ENCODE assay signal across 16 cellular contexts in genomic region chr1:17542696-17543095, GRCh38. TPM values are rescaled to one million over a fixed set of nuclear protein-coding genes. Genes with fewer than 3 reads are reported as not detected.
A peak's percentile ranks its signal among the peaks of the same experiment; 100 is the strongest.
DNase-seq lines count a peak whose midpoint lies in the region; ATAC-seq, FAIRE-seq and TF ChIP-seq lines count a peak whose summit lies in the region.
"Had no signal": no experiment of that assay in that cellular context is flagged by ENCODE, and none has a peak within 500 bp of the region (broad histone marks: within the 10 kb centered on the region; RNA-seq: fewer than 3 reads in every experiment).

No MANE protein-coding gene starts in this region.

- H2AFZ ChIP-seq in HCT116 (ENCODE audit: low read depth, low read length, poor library complexity, severe bottlenecking): no peak overlapping the region
- no peak overlapping the region for H2AFZ ChIP-seq in H1 (ENCODE audit: low read length)
- no peak overlapping the region for H2AFZ ChIP-seq in osteoblast (ENCODE audit: low read length)

- no peak overlapping the region for H3K4me3 Mint-ChIP-seq in activated CD4-positive, alpha-beta memory T cell treated with anti-CD3 and anti-CD28 coated beads for 36 hours

- no peak overlapping the region; the same call in 1 of the 2 replicates for H3K18ac ChIP-seq in H1 (ENCODE audit: extremely low read depth, low read length)

- no peak overlapping the region for H3K14ac ChIP-seq in H1 (ENCODE audit: insufficient read length)

- H4K20me1 ChIP-seq in HCT116 (ENCODE audit: insufficient read depth) (no peaks in the 10 kb centered on the region), H1 (replicated peaks in 1 of 2; ENCODE audit: control insufficient read depth in 1 of 2, insufficient read depth in 2 of 2, low read length in 2 of 2) (no peaks in the 10 kb centered on the region), osteoblast (ENCODE audit: insufficient read depth, low read length) (peaks cover 23% of the 10 kb centered on the region)

- POLR2A ChIA-PET in HCT116 (lab: Charles Lee) (interaction anchor here (2.3 kb wide), 1 partner anchor 11 kb away, joined by 4 read pairs; no protein-coding TSS in a partner anchor), H1 (lab: Charles Lee; ENCODE audit: partially characterized antibody) (interaction anchor here (1.8 to 11.4 kb wide), 4 partner anchors 8 to 30 kb away, joined by 7 to 123 read pairs (median 36); no protein-coding TSS in a partner anchor)
- POLR2A ChIA-PET in activated CD4-positive, alpha-beta memory T cell treated with anti-CD3 and anti-CD28 coated beads for 36 hours (lab: Charles Lee): no interaction called here

- ATAC-seq in HCT116 (no peak), mucosa of descending colon (peak; percentile 48)
- ATAC-seq: A549 had no signal

- H3K36me3 Mint-ChIP-seq in activated CD4-positive, alpha-beta memory T cell treated with anti-CD3 and anti-CD28 coated beads for 36 hours: no peaks in the 10 kb centered on the region

- TF ChIP-seq RAD21 in HCT116 (IDR thresholded peaks at IDR 0.05; ENCODE audit: low read depth): no peak
- no peak for TF ChIP-seq RAD21 in H1 (IDR thresholded peaks at IDR 0.05 in 1 of 2, conservative IDR thresholded peaks at IDR 0.05 in 1 of 2; ENCODE audit: low read depth in 2 of 2, low read length in 2 of 2)

- TF ChIP-seq CTCF in HCT116 (IDR thresholded peaks at IDR 0.05 in 2 of 3, conservative IDR thresholded peaks at IDR 0.05 in 1 of 3; ENCODE audit: borderline replicate concordance in 1 of 3, insufficient read depth in 1 of 3, low read depth in 2 of 3, low read length in 2 of 3) (no peak), H1 (IDR thresholded peaks at IDR 0.05; ENCODE audit: control extremely low read depth in 1 of 3, insufficient read depth in 1 of 3, low read depth in 1 of 3, low read length in 3 of 3) (no peak), mucosa of descending colon (IDR thresholded peaks at IDR 0.05) (no peak), tibial artery (IDR thresholded peaks at IDR 0.05) (no peak), osteoblast (IDR thresholded peaks at IDR 0.05; ENCODE audit: extremely low read depth, low read depth, low read length) (no peak)

- no peak overlapping the region for H2BK20ac ChIP-seq in H1 (ENCODE audit: low read length)

- H3K4me2 ChIP-seq in HCT116 (ENCODE audit: low read length) (peak overlapping the region; percentile 22), H1 (ENCODE audit: insufficient read depth in 1 of 2, low read depth in 2 of 2, low read length in 2 of 2) (no peak overlapping the region), osteoblast (ENCODE audit: insufficient read depth, low read length) (no peak overlapping the region)
- H3K4me2 ChIP-seq: A549 had no signal

- no peaks in the 10 kb centered on the region for H3K9me3 ChIP-seq in HCT116 (ENCODE audit: control insufficient read depth in 1 of 2, insufficient read depth in 1 of 2, low read depth in 1 of 2, low read length in 2 of 2)
- no peaks in the 10 kb centered on the region for H3K9me3 ChIP-seq in H1 (ENCODE audit: insufficient read depth in 2 of 2, low read depth in 1 of 2, low read length in 1 of 2)
- no peaks in the 10 kb centered on the region for H3K9me3 ChIP-seq in mucosa of descending colon
- no peaks in the 10 kb centered on the region for H3K9me3 ChIP-seq in tibial artery
- H3K9me3 ChIP-seq in osteoblast (ENCODE audit: low read depth, low read length): no peaks in the 10 kb centered on the region
- H3K9me3 ChIP-seq: A549 had no signal

- H3K4me1 ChIP-seq in HCT116 (ENCODE audit: control insufficient read depth in 1 of 2, insufficient read depth in 2 of 2, low read length in 2 of 2) (peaks cover 12 to 56% of the 10 kb centered on the region in 2 experiments), H1 (replicated peaks in 1 of 4; ENCODE audit: control insufficient read depth in 3 of 4, insufficient read depth in 4 of 4, low read length in 3 of 4) (peaks cover 28 to 45% (median 37%) of the 10 kb centered on the region in 4 experiments), mucosa of descending colon (ENCODE audit: low read depth) (peaks cover 44% of the 10 kb centered on the region), tibial artery (peaks cover 0 to 85% (median 75%) of the 10 kb centered on the region in 4 donors), osteoblast (ENCODE audit: insufficient read depth, low read length) (peaks cover 32% of the 10 kb centered on the region)

- CTCF ChIA-PET in HCT116 (lab: Charles Lee): no interaction called here
- CTCF ChIA-PET in H1 (lab: Charles Lee; ENCODE audit: partially characterized antibody): interaction anchor here (0.8 to 86.2 kb wide), 7 partner anchors 9 to 63 kb away, joined by 3 to 1640 read pairs (median 10); no protein-coding TSS in a partner anchor
- CTCF ChIA-PET in activated CD4-positive, alpha-beta memory T cell treated with anti-CD3 and anti-CD28 coated beads for 36 hours (lab: Charles Lee): no interaction called here

- H4K91ac ChIP-seq in H1 (replicated peaks; ENCODE audit: insufficient read length, low read length): peak overlapping the region; percentile 68

- peaks cover 31% of the 10 kb centered on the region for H3K27me3 Mint-ChIP-seq in activated CD4-positive, alpha-beta memory T cell treated with anti-CD3 and anti-CD28 coated beads for 36 hours

- H3K79me2 ChIP-seq in HCT116 (ENCODE audit: insufficient read depth, low read length) (peaks cover 51% of the 10 kb centered on the region), H1 (ENCODE audit: control insufficient read depth in 1 of 2, insufficient read depth in 2 of 2, low read length in 2 of 2) (peaks cover 18 to 71% of the 10 kb centered on the region in 2 experiments), osteoblast (ENCODE audit: insufficient read depth, low read length) (peaks cover 62% of the 10 kb centered on the region)

- TF ChIP-seq EP300 in H1 (IDR thresholded peaks at IDR 0.05; ENCODE audit: borderline replicate concordance in 1 of 2, low read depth in 2 of 2, low read length in 2 of 2): no peak

- H3K9ac ChIP-seq in HCT116 (ENCODE audit: low read length) (no peak overlapping the region), H1 (replicated peaks in 1 of 4; ENCODE audit: extremely low read depth in 1 of 4, low read depth in 3 of 4, low read length in 3 of 4) (no peak overlapping the region)

- no TSS peak for BruUV-seq in HCT116 (replicated peaks; lab: Mats Ljungman, UMichigan)

- H3K9me2 ChIP-seq in HCT116 (ENCODE audit: insufficient read depth): no peaks in the 10 kb centered on the region

- H4K5ac ChIP-seq in H1 (ENCODE audit: insufficient read length, low read depth, low read length): peak overlapping the region; percentile 61

- intact Hi-C loops in HCT116 (cut with micrococcal nuclease) (no loop called here), mucosa of descending colon (cut with DNase I, micrococcal nuclease) (loop anchor here in 1 of 2 donors (10.0 kb wide), 1 partner anchor 52 kb away; no protein-coding TSS in a partner anchor), tibial artery (cut with DNase I; ENCODE audit: low total_unique reads) (no loop called here)
- intact Hi-C loops in activated CD4-positive, alpha-beta memory T cell treated with anti-CD3 and anti-CD28 coated beads for 36 hours (cut with micrococcal nuclease): no loop called here

- H3K36me3 ChIP-seq in HCT116 (ENCODE audit: control insufficient read depth in 1 of 2, insufficient read depth in 2 of 2, low read length in 2 of 2): no peaks in the 10 kb centered on the region
- no peaks in the 10 kb centered on the region for H3K36me3 ChIP-seq in H1 (ENCODE audit: control insufficient read depth in 2 of 4, insufficient read depth in 4 of 4, low read length in 3 of 4)
- no peaks in the 10 kb centered on the region for H3K36me3 ChIP-seq in mucosa of descending colon (ENCODE audit: low read depth)
- H3K36me3 ChIP-seq in tibial artery: no peaks in the 10 kb centered on the region
- no peaks in the 10 kb centered on the region for H3K36me3 ChIP-seq in osteoblast (ENCODE audit: insufficient read depth, low read length)

- 0 out of 2 replicates have a peak overlapping the region, but pooled peaks have one; percentile 34 for H2BK15ac ChIP-seq in H1 (ENCODE audit: low read length)

- H3K4me3 ChIP-seq in HCT116 (replicated peaks in 1 of 2; ENCODE audit: low read depth in 1 of 2, low read length in 2 of 2) (no peak overlapping the region), H1 (ENCODE audit: extremely low read depth in 1 of 4, insufficient read depth in 2 of 4, low read depth in 3 of 4, low read length in 4 of 4) (no peak overlapping the region), mucosa of descending colon (no peak overlapping the region), tibial artery (peak overlapping the region; percentile 13 to 15), osteoblast (ENCODE audit: insufficient read depth, low read length) (no peak overlapping the region)
- H3K4me3 ChIP-seq: A549 had no signal

- no peak overlapping the region for H4K8ac ChIP-seq in H1 (ENCODE audit: extremely low read depth, insufficient read depth, low read length)

- no peak overlapping the region for H3K56ac ChIP-seq in H1 (replicated peaks; ENCODE audit: insufficient read length, low read depth, low read length)

- TF ChIP-seq POLR2A in HCT116 (IDR thresholded peaks at IDR 0.05; ENCODE audit: borderline replicate concordance, extremely low read depth, insufficient read depth, insufficient read length): no peak
- TF ChIP-seq POLR2A in H1 (IDR thresholded peaks at IDR 0.05; ENCODE audit: control extremely low read depth in 1 of 2, low read depth in 2 of 2, low read length in 2 of 2): no peak

- no peaks in the 10 kb centered on the region for H3K9me3 Mint-ChIP-seq in activated CD4-positive, alpha-beta memory T cell treated with anti-CD3 and anti-CD28 coated beads for 36 hours

- RAD21 ChIA-PET in HCT116 (lab: Charles Lee; ENCODE audit: low non-redundant PET in 1 of 2, low total read pairs in 2 of 2, uncharacterized antibody in 2 of 2, unreplicated experiment in 2 of 2): interaction anchor here in 1 of 2 experiments (0.5 kb wide), 1 partner anchor 108 kb away, joined by 5 read pairs; no protein-coding TSS in a partner anchor

- H3K27ac Mint-ChIP-seq in activated CD4-positive, alpha-beta memory T cell treated with anti-CD3 and anti-CD28 coated beads for 36 hours: no peak overlapping the region

- peaks cover 8% of the 10 kb centered on the region for H3K4me1 Mint-ChIP-seq in activated CD4-positive, alpha-beta memory T cell treated with anti-CD3 and anti-CD28 coated beads for 36 hours (ENCODE audit: low read depth)

- no peak for DNase-seq in HCT116 (ENCODE audit: low read depth, low spot score)
- no peak for DNase-seq in H1 (ENCODE audit: low read depth in 1 of 2, low spot score in 2 of 2)
- peak in 1 of 3 donors; percentile 63 for DNase-seq in mucosa of descending colon
- DNase-seq in tibial artery: no peak
- no peak for DNase-seq in osteoblast (ENCODE audit: insufficient read length, low spot score, missing footprints)
- no peak for DNase-seq in activated CD4-positive, alpha-beta memory T cell treated with anti-CD3 and anti-CD28 coated beads for 36 hours
- no peak for DNase-seq in SK-N-DZ (ENCODE audit: low spot score)
- no peak for DNase-seq in midbrain (lab: John Stamatoyannopoulos, UW)
- DNase-seq: COR-L47, NCI-H146, NCI-H446, NCI-H774, SHP77 had no signal

- H2BK12ac ChIP-seq in H1 (ENCODE audit: low read depth, low read length): 0 out of 2 replicates have a peak overlapping the region, but pooled peaks have one; percentile 45

- no peak overlapping the region for H3K4ac ChIP-seq in H1 (replicated peaks; ENCODE audit: insufficient read length, low read depth, low read length)

- H3K27me3 ChIP-seq in HCT116 (ENCODE audit: insufficient read depth, low read length) (no peaks in the 10 kb centered on the region), H1 (replicated peaks in 1 of 4; ENCODE audit: control insufficient read depth in 3 of 4, extremely low read depth in 1 of 4, insufficient read depth in 3 of 4, low read length in 3 of 4) (no peaks in the 10 kb centered on the region), tibial artery (no peaks in the 10 kb centered on the region), osteoblast (ENCODE audit: insufficient read depth, low read length) (no peaks in the 10 kb centered on the region)

- peaks cover 8% of the 10 kb centered on the region; the same call in 1 of the 2 replicates for H3K23me2 ChIP-seq in H1 (ENCODE audit: low read depth, low read length)

- no peak overlapping the region; the same call in 1 of the 2 replicates for H2AK5ac ChIP-seq in H1 (ENCODE audit: low read depth, low read length)

- no peak for FAIRE-seq in H1 (lab: Jason Lieb, UNC)
- FAIRE-seq: A549, RCC 7860 had no signal

- H3K79me1 ChIP-seq in H1 (ENCODE audit: low read depth, low read length): peaks cover 22% of the 10 kb centered on the region

- H2BK120ac ChIP-seq in H1 (replicated peaks; ENCODE audit: low read depth, low read length): no peak overlapping the region

- 93% methylated on average over 6 of the region's 6 CpGs; no CpG with 5 or more reads in 1 of the 2 experiments for WGBS in H1 (ENCODE audit: extremely low coverage in 1 of 2, insufficient coverage in 1 of 2, insufficient read length in 1 of 2, insufficient replicate concordance in 2 of 2, low coverage in 1 of 2, low lambda C conversion rate in 2 of 2, missing lambda C conversion rate in 1 of 2), 2 experiments

- H3K27ac ChIP-seq in HCT116 (ENCODE audit: low read depth, low read length) (no peak overlapping the region), H1 (ENCODE audit: low read depth, low read length) (no peak overlapping the region), tibial artery (peak overlapping the region; percentile 100), osteoblast (ENCODE audit: low read depth, low read length) (no peak overlapping the region)
- H3K27ac ChIP-seq: C4-2B had no signal

- no peak overlapping the region for H3K23ac ChIP-seq in H1 (ENCODE audit: insufficient read length)

- peak overlapping the region; percentile 29 for H2BK5ac ChIP-seq in H1 (ENCODE audit: low read depth, low read length)

RNA-seq across cellular contexts. Expression of gene ARHGEF10L, which starts 3.2 kb away (rescaled TPM):
- total RNA-seq in HCT116 (2021; ENCODE audit: unreplicated experiment) (14.7 TPM), mucosa of descending colon (100 to 1,000 TPM in 2 of 3 donors, 10 to 100 TPM in 1; 87.6 to 146 (median 144) TPM), osteoblast (33.3 and 39.1 TPM in 2 replicates)
- 16.1 and 20.4 TPM in 2 replicates for polyA plus RNA-seq in HCT116 (2012)
- total RNA-seq in H1 (2021; fragmentation: NEBNext Ultra II Directional; extraction: Animal tissue kit (Norgen Biotek cat#: 25700)): 38.0 and 39.6 TPM in 2 replicates
- 33.6 and 55.3 TPM in 2 replicates for polyA plus RNA-seq in H1 (2011; rRNA removed)
- polyA plus RNA-seq in H1 (2011; cell fraction: cytosol; rRNA removed): 43.2 TPM
- polyA plus RNA-seq in H1 (2011; cell fraction: nucleus; rRNA removed): 171 TPM
- 23.6 to 37.7 TPM (median 33.8 TPM) in 4 replicates for polyA plus RNA-seq in H1 (2012, experiment 1 of 2)
- 27.2 TPM for polyA plus RNA-seq in H1 (2012, experiment 2 of 2)
- 17.0 TPM for polyA plus RNA-seq in H1 (2013, experiment 1 of 2)
- polyA plus RNA-seq in H1 (2013, experiment 2 of 2): 16.9 TPM
- polyA minus RNA-seq in H1 (2011; rRNA and poly(A)+ RNA removed): 46.7 and 47.4 TPM in 2 replicates
- 33.8 TPM for polyA minus RNA-seq in H1 (2011; cell fraction: cytosol; rRNA and poly(A)+ RNA removed)
- polyA minus RNA-seq in H1 (2011; cell fraction: nucleus; rRNA and poly(A)+ RNA removed): 74.8 TPM
- not detected for total RNA-seq in activated CD4-positive, alpha-beta memory T cell treated with anti-CD3 and anti-CD28 coated beads for 36 hours
- polyA plus RNA-seq in SK-N-DZ (2014; cell fraction: cytosol; rRNA removed): 14.8 and 17.7 TPM in 2 replicates
- polyA plus RNA-seq in SK-N-DZ (2014; cell fraction: nucleus; rRNA removed): 33.8 and 51.0 TPM in 2 replicates

Comparison
In these comparisons a context has a peak if more than half of its experiments do, and no peak if none do; other contexts are left out.
1. H3K27ac ChIP-seq: peak in tibial artery (2 of 2); none in HCT116 (single experiment), H1 (single experiment) and osteoblast (single experiment).
2. H3K4me3 ChIP-seq: peak in tibial artery (2 of 2); none in HCT116 (0 of 2), H1 (0 of 4), mucosa of descending colon (single experiment) and osteoblast (single experiment).
3. RNA of gene ARHGEF10L, which starts 3.2 kb away (total RNA-seq): 87.6 to 146 TPM in mucosa of descending colon, 38.0 to 39.6 TPM in H1, 33.3 to 39.1 TPM in osteoblast and 14.7 TPM in HCT116 (single experiment); not detected in activated CD4-positive, alpha-beta memory T cell treated with anti-CD3 and anti-CD28 coated beads for 36 hours; every median in the first group is over 10 times any median in the second.